In genomic region chr2:209933499-209934458, GRCh38 we compare ENCODE assay signal across 9 cellular contexts.
DNase-seq lines count a peak whose midpoint lies in the region; TF ChIP-seq lines count a peak whose summit lies in the region.
"Had no signal": no experiment of that assay in that cellular context is flagged by ENCODE, and none has a peak within 500 bp of the region (broad histone marks: within the 10 kb centered on the region; RNA-seq: fewer than 3 reads in every experiment).

No MANE protein-coding gene starts in this region.

- H3K4me1 ChIP-seq in adrenal gland (replicated peaks in 1 of 2) (peaks cover 25 to 36% of the 10 kb centered on the region in 2 donors), HAP-1 (no peaks in the 10 kb centered on the region), Peyer's patch (no peaks in the 10 kb centered on the region)
- H3K4me1 ChIP-seq in CD4-positive, alpha-beta memory T cell (ENCODE audit: insufficient read depth, low read length), result no peaks in the 10 kb centered on the region

- TF ChIP-seq POLR2A in adrenal gland (IDR thresholded peaks at IDR 0.05), result no peak
- TF ChIP-seq POLR2A in Peyer's patch (IDR thresholded peaks at IDR 0.05), result no peak

- POLR2A ChIA-PET in CD4-positive, alpha-beta memory T cell (lab: Charles Lee; ENCODE audit: partially characterized antibody), result no interaction called here

- H3K27me3 ChIP-seq in adrenal gland, result no peaks in the 10 kb centered on the region
- H3K27me3 ChIP-seq in HAP-1 (ENCODE audit: low read depth), result peaks cover 11% of the 10 kb centered on the region
- H3K27me3 ChIP-seq in CD4-positive, alpha-beta memory T cell (ENCODE audit: insufficient read depth, low read length), result no peaks in the 10 kb centered on the region
- H3K27me3 ChIP-seq in Peyer's patch, result no peaks in the 10 kb centered on the region

- in situ Hi-C loops in HAP-1 (cut with MboI; ENCODE audit: low sequenced_read_pairs), result no loop called here

- peaks cover 3 to 6% of the 10 kb centered on the region in 2 donors for H3K27me3 Mint-ChIP-seq in CD4-positive, alpha-beta memory T cell

- intact Hi-C loops in adrenal gland (cut with DNase I), result no loop called here
- intact Hi-C loops in CD4-positive, alpha-beta memory T cell (cut with micrococcal nuclease), result no loop called here

- H3K27ac Mint-ChIP-seq in CD4-positive, alpha-beta memory T cell, result no peak overlapping the region

- H3K4me3 ChIP-seq in adrenal gland, result peak overlapping the region in 2 of 4 donors; percentile 8 to 20
- peak overlapping the region; percentile 19 for H3K4me3 ChIP-seq in retinal pigment epithelial cell (ENCODE audit: low read length)
- H3K4me3 ChIP-seq in HAP-1, result no peak overlapping the region
- H3K4me3 ChIP-seq in CD4-positive, alpha-beta memory T cell (ENCODE audit: low read length in 2 of 2), result no peak overlapping the region
- H3K4me3 ChIP-seq in Peyer's patch, result no peak overlapping the region

- no peaks in the 10 kb centered on the region for H3K9me3 Mint-ChIP-seq in CD4-positive, alpha-beta memory T cell

- H3K4me1 Mint-ChIP-seq in CD4-positive, alpha-beta memory T cell, result no peaks in the 10 kb centered on the region

- WGBS in adrenal gland, 4 donors, result 28 to 37% (median 35%) methylated on average over 11 of the region's 11 CpGs

- no peak overlapping the region for H3K4me3 Mint-ChIP-seq in CD4-positive, alpha-beta memory T cell

- H3K9me3 ChIP-seq in adrenal gland (replicated peaks in 1 of 3) (no peaks in the 10 kb centered on the region), HAP-1 (no peaks in the 10 kb centered on the region), Peyer's patch (no peaks in the 10 kb centered on the region)
- no peaks in the 10 kb centered on the region for H3K9me3 ChIP-seq in CD4-positive, alpha-beta memory T cell (ENCODE audit: control insufficient read depth in 1 of 2, low read length in 2 of 2)

- TF ChIP-seq CTCF in adrenal gland (IDR thresholded peaks at IDR 0.05) (peak in 1 of 6 experiments; percentile 6), retinal pigment epithelial cell (conservative IDR thresholded peaks at IDR 0.05; ENCODE audit: low read depth, low read length) (peak; percentile 18), Peyer's patch (IDR thresholded peaks at IDR 0.05) (no peak)

- DNase-seq in GM04504 (ENCODE audit: low read depth) (peak; percentile 27), adrenal gland (peak; percentile 53 to 79 (median 67)), glomerular visceral epithelial cell (ENCODE audit: extremely low spot score) (peak; percentile 26), retinal pigment epithelial cell (ENCODE audit: low read depth) (peak; percentile 94), HAP-1 (ENCODE audit: low spot score in 2 of 2) (no peak), NCI-H2227 (lab: John Stamatoyannopoulos, UW; ENCODE audit: unreplicated experiment) (no peak), Peyer's patch (no peak)
- no peak for DNase-seq in CD4-positive, alpha-beta memory T cell
- DNase-seq: stimulated activated CD4-positive, alpha-beta T cell treated with anti-CD3 and anti-CD28 coated beads, Interleukin-4, amount 100 ng/mL, for 24 hours had no signal

- H3K27ac ChIP-seq in adrenal gland (peak overlapping the region in 4 of 5 donors; percentile 24 to 56 (median 44)), Peyer's patch (no peak overlapping the region)
- H3K27ac ChIP-seq in CD4-positive, alpha-beta memory T cell (ENCODE audit: low read depth, low read length), result no peak overlapping the region

- H3K36me3 Mint-ChIP-seq in CD4-positive, alpha-beta memory T cell, result no peaks in the 10 kb centered on the region

- CTCF ChIA-PET in CD4-positive, alpha-beta memory T cell (lab: Charles Lee; ENCODE audit: partially characterized antibody), result interaction anchor here (1.5 kb wide), 1 partner anchor 27 kb away, joined by 3 read pairs; no protein-coding TSS in a partner anchor

- H3K36me3 ChIP-seq in adrenal gland (replicated peaks in 1 of 2), result no peaks in the 10 kb centered on the region
- no peaks in the 10 kb centered on the region for H3K36me3 ChIP-seq in HAP-1 (replicated peaks)
- H3K36me3 ChIP-seq in CD4-positive, alpha-beta memory T cell (ENCODE audit: insufficient read depth, low read length), result no peaks in the 10 kb centered on the region
- H3K36me3 ChIP-seq in Peyer's patch, result no peaks in the 10 kb centered on the region

Comparison
In these comparisons a context has a peak if more than half of its experiments do, and no peak if none do; other contexts are left out.
1. DNase-seq: peak in GM04504 (single experiment), adrenal gland (7 of 7), glomerular visceral epithelial cell (single experiment) and retinal pigment epithelial cell (single experiment); none in HAP-1 (0 of 2), NCI-H2227 (single experiment), CD4-positive, alpha-beta memory T cell (0 of 5) and Peyer's patch (0 of 3).
2. H3K27ac ChIP-seq: peak in adrenal gland (4 of 5); none in CD4-positive, alpha-beta memory T cell (single experiment) and Peyer's patch (0 of 4).